9 cellular contexts compared by ENCODE assay signal in the genomic region with DNA sequence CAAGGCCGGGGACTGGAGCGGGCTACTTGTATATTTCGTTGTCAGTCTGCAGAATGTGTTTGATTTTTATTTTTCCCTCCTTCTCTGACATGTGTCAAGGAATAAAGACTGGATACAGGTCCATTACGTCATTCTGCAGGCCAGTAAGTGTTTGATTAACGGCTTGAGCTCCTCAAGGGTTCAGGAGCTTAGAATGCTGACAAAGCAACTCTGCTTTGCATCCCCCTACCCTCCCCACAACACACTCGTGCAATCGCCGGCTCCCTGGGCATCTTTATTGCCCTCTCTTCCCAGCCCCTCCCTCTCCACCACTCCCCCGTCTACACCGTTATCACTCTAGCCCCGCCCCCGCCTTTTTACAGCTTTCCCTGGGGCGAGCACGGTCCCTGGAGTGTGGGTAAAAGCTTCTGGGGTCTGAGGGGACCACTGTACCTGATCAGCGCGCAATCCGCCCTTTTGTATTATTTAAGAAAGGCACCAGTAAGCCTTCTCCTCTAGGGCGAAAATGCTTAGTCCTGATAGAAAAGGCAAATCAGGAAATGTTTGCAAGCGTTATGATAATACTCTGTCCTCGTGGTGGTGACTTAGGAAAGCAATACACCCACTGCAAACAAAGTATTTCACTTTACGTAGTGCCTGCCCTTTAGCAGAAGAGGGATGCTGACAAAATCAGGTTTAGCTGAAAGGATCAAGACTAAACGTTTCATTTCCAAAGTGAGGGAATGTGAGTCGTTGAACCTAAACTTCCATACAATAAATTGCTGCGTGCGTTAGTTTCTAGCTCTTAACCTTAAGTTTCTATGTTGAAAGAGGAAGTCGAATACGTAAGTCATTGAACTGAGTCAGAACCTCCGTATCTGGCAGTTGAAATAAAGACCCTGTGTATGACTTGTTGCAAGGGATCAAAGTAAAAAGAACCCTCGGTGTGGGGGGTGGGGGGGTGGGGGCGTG. TPM values are rescaled to one million over a fixed set of nuclear protein-coding genes. Genes with fewer than 3 reads are reported as not detected.
DNase-seq lines count a peak whose midpoint lies in the region; ATAC-seq and TF ChIP-seq lines count a peak whose summit lies in the region.
"Had no signal": no experiment of that assay in that cellular context is flagged by ENCODE, and none has a peak within 500 bp of the region (broad histone marks: within the 10 kb centered on the region; RNA-seq: fewer than 3 reads in every experiment).

No MANE protein-coding gene starts in this region.

- no peak overlapping the region for H3K27ac ChIP-seq in body of pancreas

- peak overlapping the region; percentile 40 for H3K27ac Mint-ChIP-seq in activated CD4-positive, alpha-beta T cell treated with anti-CD3 and anti-CD28 coated beads, Interleukin-2, amount 10 ng/mL, durations not matched to agents 24 days and 14 days
- H3K27ac Mint-ChIP-seq in stimulated activated effector memory CD8-positive, alpha-beta T cell treated with anti-CD3 and anti-CD28 coated beads, Interleukin-12 subunit alpha, Interleukin-12 subunit beta, amount 100 ng/mL, for 72 hours = no peak overlapping the region
- H3K27ac Mint-ChIP-seq: activated naive CD4-positive, alpha-beta T cell treated with anti-CD3 and anti-CD28 coated beads, Interleukin-2, amount 50 U/mL, for 72 hours had no signal

- TF ChIP-seq CTCF in body of pancreas (IDR thresholded peaks at IDR 0.05) = no peak

- intact Hi-C loops in activated CD4-positive, alpha-beta T cell treated with anti-CD3 and anti-CD28 coated beads, Interleukin-2, amount 10 ng/mL, durations not matched to agents 24 days and 14 days (cut with micrococcal nuclease) = no loop called here
- intact Hi-C loops in body of pancreas (cut with DNase I) = no loop called here

- H3K4me3 ChIP-seq in body of pancreas = no peak overlapping the region

- no peaks in the 10 kb centered on the region for H3K9me3 ChIP-seq in body of pancreas

- H3K4me1 Mint-ChIP-seq in activated CD4-positive, alpha-beta T cell treated with anti-CD3 and anti-CD28 coated beads, Interleukin-2, amount 10 ng/mL, durations not matched to agents 24 days and 14 days = peaks cover 21% of the 10 kb centered on the region
- H3K4me1 Mint-ChIP-seq in stimulated activated effector memory CD8-positive, alpha-beta T cell treated with anti-CD3 and anti-CD28 coated beads, Interleukin-12 subunit alpha, Interleukin-12 subunit beta, amount 100 ng/mL, for 72 hours = peaks cover 28% of the 10 kb centered on the region

- peaks cover 66% of the 10 kb centered on the region for H3K27me3 Mint-ChIP-seq in activated CD4-positive, alpha-beta T cell treated with anti-CD3 and anti-CD28 coated beads, Interleukin-2, amount 10 ng/mL, durations not matched to agents 24 days and 14 days

- H3K36me3 ChIP-seq in body of pancreas (replicated peaks in 1 of 2; ENCODE audit: insufficient read depth in 1 of 2, low read depth in 2 of 2) = no peaks in the 10 kb centered on the region

- H3K36me3 Mint-ChIP-seq in activated CD4-positive, alpha-beta T cell treated with anti-CD3 and anti-CD28 coated beads, Interleukin-2, amount 10 ng/mL, durations not matched to agents 24 days and 14 days (ENCODE audit: low read depth) = peaks cover 3% of the 10 kb centered on the region
- H3K36me3 Mint-ChIP-seq in stimulated activated effector memory CD8-positive, alpha-beta T cell treated with anti-CD3 and anti-CD28 coated beads, Interleukin-12 subunit alpha, Interleukin-12 subunit beta, amount 100 ng/mL, for 72 hours = peaks cover 6% of the 10 kb centered on the region

- peaks cover 0 to 18% of the 10 kb centered on the region in 2 donors for H3K27me3 ChIP-seq in body of pancreas

- peaks cover 26% of the 10 kb centered on the region for H3K4me1 ChIP-seq in body of pancreas

- H3K9me3 Mint-ChIP-seq in activated CD4-positive, alpha-beta T cell treated with anti-CD3 and anti-CD28 coated beads, Interleukin-2, amount 10 ng/mL, durations not matched to agents 24 days and 14 days = no peaks in the 10 kb centered on the region
- H3K9me3 Mint-ChIP-seq in stimulated activated effector memory CD8-positive, alpha-beta T cell treated with anti-CD3 and anti-CD28 coated beads, Interleukin-12 subunit alpha, Interleukin-12 subunit beta, amount 100 ng/mL, for 72 hours = no peaks in the 10 kb centered on the region
- H3K9me3 Mint-ChIP-seq: activated naive CD4-positive, alpha-beta T cell treated with anti-CD3 and anti-CD28 coated beads, Interleukin-2, amount 50 U/mL, for 72 hours had no signal

- ATAC-seq in body of pancreas (no peak), HG03280 (IDR thresholded peaks at IDR 0.05; ENCODE audit: unreplicated experiment) (no peak)
- no peak for ATAC-seq in stimulated activated effector memory CD8-positive, alpha-beta T cell treated with anti-CD3 and anti-CD28 coated beads, Interleukin-12 subunit alpha, Interleukin-12 subunit beta, amount 100 ng/mL, for 72 hours

- no peak for DNase-seq in activated CD4-positive, alpha-beta T cell treated with anti-CD3 and anti-CD28 coated beads, Interleukin-2, amount 10 ng/mL, durations not matched to agents 24 days and 14 days
- no peak for DNase-seq in activated CD4-positive, alpha-beta T cell treated with anti-CD3 and anti-CD28 coated beads, Interleukin-2, amount 50 U/mL, for 1 hour
- DNase-seq in NCI-H748 (lab: John Stamatoyannopoulos, UW; ENCODE audit: unreplicated experiment) (peak; percentile 90), body of pancreas (peak in 3 of 4 donors; percentile 18 to 30 (median 20)), iris pigment epithelial cell (ENCODE audit: low read depth) (peak; percentile 78), COLO668 (lab: John Stamatoyannopoulos, UW; ENCODE audit: unreplicated experiment) (no peak)
- no peak for DNase-seq in stimulated activated effector memory CD8-positive, alpha-beta T cell treated with anti-CD3 and anti-CD28 coated beads, Interleukin-12 subunit alpha, Interleukin-12 subunit beta, amount 100 ng/mL, for 72 hours (ENCODE audit: low spot score in 2 of 2)

- 4 to 6% methylated on average over 30 of the region's 30 CpGs for WGBS in body of pancreas, 2 donors

- no peak for TF ChIP-seq POLR2A in body of pancreas (IDR thresholded peaks at IDR 0.05)

- H3K4me3 Mint-ChIP-seq in activated CD4-positive, alpha-beta T cell treated with anti-CD3 and anti-CD28 coated beads, Interleukin-2, amount 10 ng/mL, durations not matched to agents 24 days and 14 days = peak overlapping the region; percentile 64
- peak overlapping the region; percentile 78 for H3K4me3 Mint-ChIP-seq in stimulated activated effector memory CD8-positive, alpha-beta T cell treated with anti-CD3 and anti-CD28 coated beads, Interleukin-12 subunit alpha, Interleukin-12 subunit beta, amount 100 ng/mL, for 72 hours

RNA-seq across cellular contexts. Expression of gene CREB5, which starts 1.4 kb away (rescaled TPM):
- total RNA-seq in activated CD4-positive, alpha-beta T cell treated with anti-CD3 and anti-CD28 coated beads, Interleukin-2, amount 10 ng/mL, durations not matched to agents 24 days and 14 days = not detected in 2 replicates
- total RNA-seq in body of pancreas = 10 to 100 TPM; 10.4 to 25.7 TPM

Comparison
In these comparisons a context has a peak if more than half of its experiments do, and no peak if none do; other contexts are left out.
1. DNase-seq: peak in NCI-H748 (single experiment), body of pancreas (3 of 4) and iris pigment epithelial cell (single experiment); none in activated CD4-positive, alpha-beta T cell treated with anti-CD3 and anti-CD28 coated beads, Interleukin-2, amount 10 ng/mL, durations not matched to agents 24 days and 14 days (single experiment), activated CD4-positive, alpha-beta T cell treated with anti-CD3 and anti-CD28 coated beads, Interleukin-2, amount 50 U/mL, for 1 hour (single experiment), stimulated activated effector memory CD8-positive, alpha-beta T cell treated with anti-CD3 and anti-CD28 coated beads, Interleukin-12 subunit alpha, Interleukin-12 subunit beta, amount 100 ng/mL, for 72 hours (0 of 2) and COLO668 (single experiment).